ENCODE assay signal across 23 cellular contexts in genomic region chr1:55559111-55559510, GRCh38.
A peak's percentile ranks its signal among the peaks of the same experiment; 100 is the strongest.
DNase-seq lines count a peak whose midpoint lies in the region; ATAC-seq and TF ChIP-seq lines count a peak whose summit lies in the region.
"Had no signal": no experiment of that assay in that cellular context is flagged by ENCODE, and none has a peak within 500 bp of the region (broad histone marks: within the 10 kb centered on the region; RNA-seq: fewer than 3 reads in every experiment).

No MANE protein-coding gene starts in this region.

- H3K9me3 ChIP-seq in skeletal muscle tissue (ENCODE audit: control insufficient read depth in 3 of 3, low read length in 3 of 3) = no peaks in the 10 kb centered on the region
- H3K9me3 ChIP-seq: SJCRH30, thoracic aorta had no signal

- H3K27ac ChIP-seq in foreskin keratinocyte (no peak overlapping the region), skeletal muscle tissue (ENCODE audit: low read depth, low read length) (peak overlapping the region; percentile 25)
- H3K27ac ChIP-seq: HL-60, SJCRH30, thoracic aorta had no signal

- H3K27me3 ChIP-seq in foreskin keratinocyte (no peaks in the 10 kb centered on the region), skeletal muscle tissue (ENCODE audit: control insufficient read depth in 3 of 3, insufficient read depth in 3 of 3, low read length in 3 of 3) (no peaks in the 10 kb centered on the region)

- ATAC-seq in foreskin keratinocyte (peak; percentile 63), GM18858 (IDR thresholded peaks at IDR 0.05; ENCODE audit: unreplicated experiment) (no peak), HG03571 (IDR thresholded peaks at IDR 0.05; ENCODE audit: unreplicated experiment) (no peak)
- ATAC-seq: stimulated activated naive B cell treated with anti-CD40 and anti-IgM and Interleukin-4, amounts not matched to agents 10 μg/mL and 1 μg/mL and 100 μg/mL, for 72 hours had no signal

- no peak overlapping the region for H3K4me3 ChIP-seq in skeletal muscle tissue (ENCODE audit: low read length in 3 of 3)
- H3K4me3 ChIP-seq: SJCRH30, smooth muscle cell, thoracic aorta had no signal

- H3K9ac ChIP-seq in skeletal muscle tissue (ENCODE audit: low read depth in 1 of 3, low read length in 3 of 3) = no peak overlapping the region

- no peaks in the 10 kb centered on the region for H3K36me3 ChIP-seq in skeletal muscle tissue (ENCODE audit: control insufficient read depth in 3 of 3, insufficient read depth in 3 of 3, low read length in 3 of 3)
- H3K36me3 ChIP-seq: SJCRH30, thoracic aorta had no signal

- no peak for TF ChIP-seq CTCF in foreskin keratinocyte (conservative IDR thresholded peaks at IDR 0.05)

- H3K4me1 ChIP-seq in foreskin keratinocyte (no peaks in the 10 kb centered on the region), skeletal muscle tissue (ENCODE audit: control insufficient read depth in 3 of 3, insufficient read depth in 3 of 3, low read length in 3 of 3) (peaks cover 2 to 11% (median 5%) of the 10 kb centered on the region in 3 donors)
- H3K4me1 ChIP-seq: SJCRH30 had no signal

- DNase-seq in ELR (ENCODE audit: low read depth) = peak; percentile 51
- DNase-seq in NCI-H446 (lab: John Stamatoyannopoulos, UW) = peak; percentile 28 to 82
- DNase-seq in foreskin keratinocyte = peak in 1 of 2 donors; percentile 24
- DNase-seq in SKM-1 treated with dmso at 0.1 percent for 144 hours (lab: John Stamatoyannopoulos, UW; ENCODE audit: unreplicated experiment) = no peak
- DNase-seq: activated CD4-positive, alpha-beta T cell treated with anti-CD3 and anti-CD28 coated beads for 48 hours; activated naive CD8-positive, alpha-beta T cell treated with anti-CD3 and anti-CD28 coated beads, Interleukin-2, amount 10 ng/mL, durations not matched to agents 7 days and 5 days; AML-193; CD8-positive, alpha-beta memory T cell; effector memory CD4-positive, alpha-beta T cell; left cardiac atrium; NCI-H1105; NCI-H2081; NCI-H510A treated with DMSO at 0.1 percent for 48 hours; nephron progenitor cell; SJCRH30; stimulated activated naive B cell treated with anti-CD40 and anti-IgM and Interleukin-4, amounts not matched to agents 10 μg/mL and 1 μg/mL and 100 μg/mL, for 72 hours; T-helper 1 cell had no signal
